ENCODE assay signal across 8 cellular contexts in the genomic region with DNA sequence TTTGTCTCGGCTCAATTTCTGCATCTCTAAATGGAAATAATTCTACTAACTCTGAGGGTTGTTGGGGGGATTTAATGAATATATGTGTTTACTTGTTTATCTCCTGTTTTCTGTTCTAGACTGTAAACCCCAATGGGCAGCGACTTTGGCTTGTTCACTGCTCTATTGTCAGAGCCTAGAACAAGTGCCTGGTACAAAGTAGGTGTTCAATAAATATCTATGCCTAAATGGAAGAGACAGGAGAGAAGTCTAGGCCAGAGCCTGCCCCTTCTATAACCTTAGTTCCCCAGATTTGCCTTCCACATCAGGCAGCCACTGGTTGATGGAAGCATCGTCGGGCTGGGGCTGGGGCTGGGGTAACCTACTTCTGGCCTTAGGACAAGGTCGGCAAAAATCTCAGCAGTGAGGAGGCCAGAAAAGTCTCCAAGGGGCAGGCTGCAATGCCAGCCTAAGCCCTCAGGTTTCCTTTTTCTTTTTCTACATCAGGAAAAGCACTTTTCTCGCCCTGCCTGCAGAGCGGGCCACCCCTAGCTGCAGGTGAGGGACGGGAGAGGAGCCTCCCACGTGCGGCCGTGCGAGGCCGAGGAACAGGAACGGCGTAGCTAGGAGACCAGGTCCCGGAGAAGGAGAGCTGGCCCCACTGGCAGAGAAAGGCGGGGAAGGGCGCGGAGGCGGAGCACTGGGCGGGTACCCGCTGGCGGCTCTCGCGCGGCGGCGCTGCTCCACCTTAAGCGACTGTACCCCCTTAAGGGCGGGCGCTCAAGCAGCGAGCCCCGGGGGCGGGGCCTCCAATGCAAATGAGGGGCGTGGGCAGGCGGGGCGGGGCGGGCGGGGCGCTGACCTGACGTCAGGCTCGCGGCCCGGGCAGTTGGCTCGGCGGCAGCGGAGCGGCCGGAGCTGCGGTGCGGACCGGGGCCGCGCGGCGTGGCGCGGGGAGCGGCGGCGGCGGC. TPM values are rescaled to one million over a fixed set of nuclear protein-coding genes. Genes with fewer than 3 reads are reported as not detected.
A peak's percentile ranks its signal among the peaks of the same experiment; 100 is the strongest.
DNase-seq lines count a peak whose midpoint lies in the region; ATAC-seq and TF ChIP-seq lines count a peak whose summit lies in the region.

Gene CNNM4, plus strand, starts transcription at position 867 of the 950 bp plus-strand sequence. CDS start 98 bp downstream, outside the sequence.

- peak; percentile 82 for ATAC-seq in GM21619 (IDR thresholded peaks at IDR 0.05; ENCODE audit: unreplicated experiment)

- TF ChIP-seq RAD21 in Ishikawa (IDR thresholded peaks at IDR 0.05; ENCODE audit: low read depth), result no peak

- H3K9ac ChIP-seq in muscle layer of colon (ENCODE audit: low read length), result peak within 1 kb of the TSS; percentile 56

- H3K4me3 ChIP-seq in esophagus (ENCODE audit: low read depth in 1 of 2, low read length in 2 of 2), result peak within 1 kb of the TSS; percentile 65 to 78
- peak within 1 kb of the TSS; percentile 22 to 86 for H3K4me3 ChIP-seq in muscle layer of colon (ENCODE audit: low read depth in 1 of 2, low read length in 2 of 2)

- H3K4me1 ChIP-seq in esophagus (ENCODE audit: control insufficient read depth in 2 of 2, insufficient read depth in 2 of 2, low read length in 1 of 2) (peaks cover 19 to 37% of the 10 kb centered on the region in 2 donors), muscle layer of colon (ENCODE audit: insufficient read depth, low read length) (peaks cover 42% of the 10 kb centered on the region)

- TF ChIP-seq EP300 in Ishikawa (IDR thresholded peaks at IDR 0.05; ENCODE audit: borderline replicate concordance), result no peak

- H3K27ac ChIP-seq in esophagus (ENCODE audit: low read depth in 2 of 2, low read length in 1 of 2) (peak within 1 kb of the TSS; percentile 83 to 85), muscle layer of colon (ENCODE audit: low read depth, low read length) (peak within 1 kb of the TSS; percentile 35)

- H3K36me3 ChIP-seq in esophagus (ENCODE audit: control insufficient read depth in 2 of 2, insufficient read depth in 2 of 2, low read length in 1 of 2), result no peaks in the 10 kb centered on the region
- H3K36me3 ChIP-seq in muscle layer of colon (ENCODE audit: insufficient read depth, low read length), result no peaks in the 10 kb centered on the region

- 4 to 5% methylated on average over 45 to 62 of the region's 62 CpGs for WGBS in esophagus, 2 donors

- no peaks in the 10 kb centered on the region for H3K27me3 ChIP-seq in esophagus (ENCODE audit: control insufficient read depth in 1 of 2, insufficient read depth in 2 of 2, low read length in 2 of 2)
- H3K27me3 ChIP-seq in muscle layer of colon (ENCODE audit: control insufficient read depth in 1 of 2, insufficient read depth in 2 of 2, low read length in 2 of 2), result no peaks in the 10 kb centered on the region

- DNase-seq in DMS153 (lab: John Stamatoyannopoulos, UW) (peak; percentile 93), OCI-M2 (lab: John Stamatoyannopoulos, UW; ENCODE audit: unreplicated experiment) (peak; percentile 22)
- DNase-seq in activated T-cell treated with anti-CD3 and anti-CD28 coated beads, Interleukin-2, amount 50 U/mL, for 1 hour, result peak; percentile 94
- DNase-seq in stimulated activated CD8-positive, alpha-beta memory T cell treated with anti-CD3 and anti-CD28 coated beads, Interleukin-7, amount 100 ng/mL, for 1 hour (ENCODE audit: low read depth in 2 of 2), result peak; percentile 81 to 83

- H3K9me3 ChIP-seq in esophagus (ENCODE audit: control insufficient read depth in 2 of 2, insufficient read depth in 1 of 2, low read depth in 1 of 2, low read length in 1 of 2), result no peaks in the 10 kb centered on the region
- H3K9me3 ChIP-seq in muscle layer of colon (ENCODE audit: low read length), result no peaks in the 10 kb centered on the region

TF ChIP-seq in Ishikawa, 13 proteins besides CTCF, POLR2A, EP300 and RAD21:
- TF ChIP-seq, protein P1, sequence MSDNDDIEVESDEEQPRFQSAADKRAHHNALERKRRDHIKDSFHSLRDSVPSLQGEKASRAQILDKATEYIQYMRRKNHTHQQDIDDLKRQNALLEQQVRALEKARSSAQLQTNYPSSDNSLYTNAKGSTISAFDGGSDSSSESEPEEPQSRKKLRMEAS (IDR thresholded peaks at IDR 0.05), result peak; percentile 99
- TF ChIP-seq TEAD4 (IDR thresholded peaks at IDR 0.05) (no peak), FOXM1 (IDR thresholded peaks at IDR 0.05; ENCODE audit: borderline replicate concordance, low read depth) (no peak), NFIC (IDR thresholded peaks at IDR 0.05) (no peak), TCF12 (IDR thresholded peaks at IDR 0.05; ENCODE audit: low read depth) (no peak; the same call in 1 of the 2 replicates), CREB1 (IDR thresholded peaks at IDR 0.05; ENCODE audit: low read depth) (no peak), YY1 (IDR thresholded peaks at IDR 0.05; ENCODE audit: low read depth) (no peak), REST (IDR thresholded peaks at IDR 0.05; ENCODE audit: low read depth) (no peak), TAF1 (IDR thresholded peaks at IDR 0.05; ENCODE audit: low read depth) (no peak), CEBPB (IDR thresholded peaks at IDR 0.05) (no peak), EGR1 (IDR thresholded peaks at IDR 0.05) (0 out of 2 replicates have a peak, but pooled peaks have one; percentile 10), ZBTB7A (IDR thresholded peaks at IDR 0.05; ENCODE audit: low read depth) (no peak)
- TF ChIP-seq, protein P2, sequence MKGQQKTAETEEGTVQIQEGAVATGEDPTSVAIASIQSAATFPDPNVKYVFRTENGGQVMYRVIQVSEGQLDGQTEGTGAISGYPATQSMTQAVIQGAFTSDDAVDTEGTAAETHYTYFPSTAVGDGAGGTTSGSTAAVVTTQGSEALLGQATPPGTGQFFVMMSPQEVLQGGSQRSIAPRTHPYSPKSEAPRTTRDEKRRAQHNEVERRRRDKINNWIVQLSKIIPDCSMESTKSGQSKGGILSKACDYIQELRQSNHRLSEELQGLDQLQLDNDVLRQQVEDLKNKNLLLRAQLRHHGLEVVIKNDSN (IDR thresholded peaks at IDR 0.05), result peak; percentile 66
TF ChIP-seq in Ishikawa: peak in this region for 3.

RNA-seq across cellular contexts. Expression of gene CNNM4, which starts in this region (rescaled TPM):
- 1 to 10 TPM; 3.2 to 5.0 TPM for polyA plus RNA-seq in esophagus

Comparison
In these comparisons a context has a peak if more than half of its experiments do, and no peak if none do; other contexts are left out.
1. Peak in every context shown above with its lines: DNase-seq, ATAC-seq, H3K4me3 ChIP-seq and H3K27ac ChIP-seq.
2. DNase-seq: peak in every context shown above with its lines; median percentile 94 in activated T-cell treated with anti-CD3 and anti-CD28 coated beads, Interleukin-2, amount 50 U/mL, for 1 hour; 93 in DMS153; 82 in stimulated activated CD8-positive, alpha-beta memory T cell treated with anti-CD3 and anti-CD28 coated beads, Interleukin-7, amount 100 ng/mL, for 1 hour; 22 in OCI-M2.